ENCODE assay signal across 1 cellular context in the genomic region with DNA sequence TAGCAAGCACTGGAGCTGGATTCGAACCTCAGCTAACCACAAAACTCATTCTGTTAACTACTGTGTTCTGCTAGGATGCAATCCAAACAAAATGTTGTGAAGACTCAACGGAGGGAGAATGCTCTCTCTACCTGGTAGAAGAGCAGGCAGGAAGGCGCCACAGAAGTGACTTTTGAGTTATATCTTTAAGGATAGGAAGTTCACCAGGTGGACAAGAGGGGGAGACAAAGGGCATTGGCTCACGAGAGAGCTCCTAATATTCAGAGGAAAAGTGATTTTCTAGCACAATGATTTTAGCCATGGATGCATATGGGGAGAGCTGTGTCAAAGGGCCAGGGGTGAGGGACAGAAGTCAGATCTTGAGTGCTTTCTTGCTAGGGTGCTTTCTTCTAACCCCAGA.
TF ChIP-seq lines count a peak whose summit lies in the region.

No MANE protein-coding gene starts in this region.

TF ChIP-seq in HepG2, 621 proteins besides CTCF, POLR2A, EP300 and RAD21 (continued from another document and continues in another):
- 0 out of 2 replicates have a peak, but pooled peaks have one; percentile 12 for TF ChIP-seq ARID5B (CRISPR knock-in tag; IDR thresholded peaks at IDR 0.05)
- TF ChIP-seq, protein P1, sequence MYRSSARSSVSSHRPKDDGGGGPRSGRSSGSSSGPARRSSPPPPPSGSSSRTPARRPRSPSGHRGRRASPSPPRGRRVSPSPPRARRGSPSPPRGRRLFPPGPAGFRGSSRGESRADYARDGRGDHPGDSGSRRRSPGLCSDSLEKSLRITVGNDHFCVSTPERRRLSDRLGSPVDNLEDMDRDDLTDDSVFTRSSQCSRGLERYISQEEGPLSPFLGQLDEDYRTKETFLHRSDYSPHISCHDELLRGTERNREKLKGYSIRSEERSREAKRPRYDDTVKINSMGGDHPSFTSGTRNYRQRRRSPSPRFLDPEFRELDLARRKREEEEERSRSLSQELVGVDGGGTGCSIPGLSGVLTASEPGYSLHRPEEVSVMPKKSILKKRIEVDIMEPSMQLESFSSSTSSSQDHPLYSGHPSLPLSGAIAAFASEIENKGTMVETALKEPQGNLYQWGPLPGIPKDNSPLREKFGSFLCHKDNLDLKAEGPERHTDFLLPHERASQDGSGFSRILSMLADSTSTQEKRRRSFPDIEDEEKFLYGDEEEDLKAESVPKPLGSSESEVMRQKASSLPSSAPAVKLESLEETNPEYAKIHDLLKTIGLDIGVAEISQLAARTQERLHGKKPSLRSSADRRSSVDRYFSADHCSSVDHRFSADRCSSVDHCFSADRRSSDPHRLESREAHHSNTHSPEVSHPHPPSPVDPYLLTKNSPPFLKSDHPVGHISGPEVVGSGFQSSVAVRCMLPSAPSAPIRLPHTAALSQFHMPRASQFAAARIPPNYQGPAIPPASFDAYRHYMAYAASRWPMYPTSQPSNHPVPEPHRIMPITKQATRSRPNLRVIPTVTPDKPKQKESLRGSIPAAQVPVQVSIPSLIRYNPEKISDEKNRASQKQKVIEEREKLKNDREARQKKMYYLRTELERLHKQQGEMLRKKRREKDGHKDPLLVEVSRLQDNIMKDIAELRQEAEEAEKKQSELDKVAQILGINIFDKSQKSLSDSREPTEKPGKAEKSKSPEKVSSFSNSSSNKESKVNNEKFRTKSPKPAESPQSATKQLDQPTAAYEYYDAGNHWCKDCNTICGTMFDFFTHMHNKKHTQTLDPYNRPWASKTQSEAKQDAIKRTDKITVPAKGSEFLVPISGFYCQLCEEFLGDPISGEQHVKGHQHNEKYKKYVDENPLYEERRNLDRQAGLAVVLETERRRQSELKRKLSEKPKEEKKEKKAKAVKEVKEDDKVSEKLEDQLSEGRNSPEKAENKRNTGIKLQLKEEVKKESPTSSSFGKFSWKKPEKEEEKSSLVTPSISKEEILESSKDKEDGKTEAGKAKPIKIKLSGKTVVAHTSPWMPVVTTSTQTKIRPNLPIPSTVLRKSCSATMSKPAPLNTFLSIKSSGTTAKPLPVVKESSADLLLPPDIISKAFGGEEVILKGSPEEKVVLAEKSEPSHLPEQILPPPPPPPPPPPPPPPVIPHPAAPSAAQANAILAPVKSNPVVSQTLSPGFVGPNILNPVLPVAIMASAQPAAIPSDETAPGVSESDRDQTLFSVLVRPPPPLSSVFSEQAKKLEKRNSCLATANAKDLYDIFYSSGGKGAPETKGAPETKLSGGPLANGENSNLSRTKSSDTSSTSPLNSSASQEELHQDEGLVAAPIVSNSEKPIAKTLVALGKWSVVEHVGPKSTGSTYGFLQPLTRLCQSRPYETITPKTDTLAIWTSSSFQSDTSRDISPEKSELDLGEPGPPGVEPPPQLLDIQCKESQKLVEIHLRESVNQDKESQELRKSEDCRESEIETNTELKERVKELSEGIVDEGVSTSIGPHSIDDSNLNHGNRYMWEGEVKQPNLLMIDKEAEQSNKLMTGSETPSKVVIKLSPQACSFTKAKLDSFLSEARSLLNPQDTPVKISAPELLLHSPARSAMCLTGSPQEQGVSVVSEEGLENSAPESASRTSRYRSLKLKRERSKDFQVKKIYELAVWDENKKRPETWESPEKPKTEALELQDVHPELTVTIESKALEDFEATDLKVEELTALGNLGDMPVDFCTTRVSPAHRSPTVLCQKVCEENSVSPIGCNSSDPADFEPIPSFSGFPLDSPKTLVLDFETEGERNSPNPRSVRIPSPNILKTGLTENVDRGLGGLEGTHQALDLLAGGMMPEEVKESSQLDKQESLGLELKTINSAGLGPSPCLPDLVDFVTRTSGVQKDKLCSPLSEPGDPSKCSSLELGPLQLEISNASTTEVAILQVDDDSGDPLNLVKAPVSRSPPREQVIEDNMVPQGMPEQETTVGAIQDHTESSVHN (CRISPR knock-in tag; IDR thresholded peaks at IDR 0.05), result no peak
- TF ChIP-seq ZKSCAN5 (CRISPR knock-in tag; IDR thresholded peaks at IDR 0.05), result no peak
- TF ChIP-seq ZNF276 (CRISPR knock-in tag; IDR thresholded peaks at IDR 0.05; ENCODE audit: low read depth), result no peak
- no peak for TF ChIP-seq ZNF709 (CRISPR knock-in tag; IDR thresholded peaks at IDR 0.05)
- TF ChIP-seq RFX3 (CRISPR knock-in tag; IDR thresholded peaks at IDR 0.05), result no peak
- no peak for TF ChIP-seq ZNF790 (CRISPR knock-in tag; IDR thresholded peaks at IDR 0.05; ENCODE audit: borderline replicate concordance)
- no peak for TF ChIP-seq MNT (IDR thresholded peaks at IDR 0.05)
- TF ChIP-seq ATF7 (IDR thresholded peaks at IDR 0.05), result no peak
- no peak for TF ChIP-seq ATF7 (CRISPR knock-in tag; IDR thresholded peaks at IDR 0.05)
- TF ChIP-seq NFYB (CRISPR knock-in tag; IDR thresholded peaks at IDR 0.05), result no peak
- no peak; the same call in 1 of the 2 replicates for TF ChIP-seq BHLHE40 (IDR thresholded peaks at IDR 0.05; ENCODE audit: low read length)
- no peak for TF ChIP-seq CC2D1A (CRISPR knock-in tag; IDR thresholded peaks at IDR 0.05)
- TF ChIP-seq GMEB2 (CRISPR knock-in tag; IDR thresholded peaks at IDR 0.05; ENCODE audit: low read depth), result no peak
- TF ChIP-seq SAP130 (CRISPR knock-in tag; IDR thresholded peaks at IDR 0.05; ENCODE audit: low read depth), result no peak
- TF ChIP-seq THAP9 (CRISPR knock-in tag; IDR thresholded peaks at IDR 0.05; ENCODE audit: borderline replicate concordance), result no peak
- TF ChIP-seq RBFOX2 (IDR thresholded peaks at IDR 0.05; ENCODE audit: low read depth, low read length), result no peak
- no peak for TF ChIP-seq YEATS2 (CRISPR knock-in tag; IDR thresholded peaks at IDR 0.05; ENCODE audit: borderline replicate concordance)
- no peak for TF ChIP-seq ZNF124 (CRISPR knock-in tag; IDR thresholded peaks at IDR 0.05)
- no peak for TF ChIP-seq ZBTB26 (CRISPR knock-in tag; IDR thresholded peaks at IDR 0.05; ENCODE audit: borderline replicate concordance)
- peak; percentile 99 for TF ChIP-seq ZNF576 (CRISPR knock-in tag; IDR thresholded peaks at IDR 0.05)
- no peak for TF ChIP-seq RORA (CRISPR knock-in tag; IDR thresholded peaks at IDR 0.05)
- no peak for TF ChIP-seq ZKSCAN8 (CRISPR knock-in tag; IDR thresholded peaks at IDR 0.05; ENCODE audit: borderline replicate concordance)
- TF ChIP-seq KDM5B (CRISPR knock-in tag; IDR thresholded peaks at IDR 0.05; ENCODE audit: borderline replicate concordance), result no peak
- TF ChIP-seq ARHGAP35 (CRISPR knock-in tag; IDR thresholded peaks at IDR 0.05; ENCODE audit: borderline replicate concordance), result no peak
- TF ChIP-seq MEF2D (CRISPR knock-in tag; IDR thresholded peaks at IDR 0.05), result no peak
- no peak for TF ChIP-seq MAFF (IDR thresholded peaks at IDR 0.05; ENCODE audit: low read depth, low read length)
- TF ChIP-seq STAG1 (CRISPR knock-in tag; IDR thresholded peaks at IDR 0.05), result peak; percentile 76
- no peak for TF ChIP-seq ZNF83 (CRISPR knock-in tag; IDR thresholded peaks at IDR 0.05; ENCODE audit: borderline replicate concordance)
- peak; percentile 46 for TF ChIP-seq XRCC5 (optimal IDR thresholded peaks at IDR 0.05; ENCODE audit: low read length)
- TF ChIP-seq, protein P2, sequence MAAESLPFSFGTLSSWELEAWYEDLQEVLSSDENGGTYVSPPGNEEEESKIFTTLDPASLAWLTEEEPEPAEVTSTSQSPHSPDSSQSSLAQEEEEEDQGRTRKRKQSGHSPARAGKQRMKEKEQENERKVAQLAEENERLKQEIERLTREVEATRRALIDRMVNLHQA (CRISPR knock-in tag; IDR thresholded peaks at IDR 0.05), result no peak
- no peak for TF ChIP-seq ZBTB7A (CRISPR knock-in tag; IDR thresholded peaks at IDR 0.05)
